ENCODE assay signal across 28 cellular contexts in the genomic region with DNA sequence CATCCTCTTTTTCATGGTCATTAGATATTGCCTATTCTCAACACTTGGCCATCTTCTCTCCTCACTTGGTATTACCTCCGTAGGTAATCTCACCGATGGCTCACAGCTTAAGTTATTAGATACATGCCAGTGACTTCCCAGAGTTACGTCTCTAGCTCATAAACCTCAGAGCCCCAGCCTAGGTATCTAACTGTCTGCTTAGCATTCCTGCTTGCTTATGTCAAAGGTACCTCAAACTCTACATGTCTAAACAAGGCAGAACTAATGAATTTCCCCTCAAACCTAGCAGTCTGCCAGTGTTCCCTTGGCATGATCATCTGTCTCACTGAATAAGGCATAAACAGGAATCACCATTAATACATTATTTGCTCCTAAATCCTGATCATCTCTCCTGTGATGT.
"Had no signal": no experiment of that assay in that cellular context is flagged by ENCODE, and none has a peak within 500 bp of the region (broad histone marks: within the 10 kb centered on the region; RNA-seq: fewer than 3 reads in every experiment).

No MANE protein-coding gene starts in this region.

- H3K9me3 Mint-ChIP-seq: activated CD4-positive, alpha-beta memory T cell treated with anti-CD3 and anti-CD28 coated beads for 36 hours; activated CD4-positive, alpha-beta T cell treated with anti-CD3 and anti-CD28 coated beads, Interleukin-2, amount 10 ng/mL, durations not matched to agents 7 days and 5 days; activated naive CD4-positive, alpha-beta T cell treated with anti-CD3 and anti-CD28 coated beads, Interleukin-2, amount 50 U/mL, for 72 hours; activated naive CD8-positive, alpha-beta T cell treated with anti-CD3 and anti-CD28 coated beads, Interleukin-2, amount 50 U/mL, for 24 hours; activated T-cell treated with anti-CD3 and anti-CD28 coated beads, Interleukin-2, amount 50 U/mL, for 4 hours; T-cell had no signal

- H3K36me3 ChIP-seq: brain microvascular endothelial cell had no signal

- H3K4me1 Mint-ChIP-seq: activated CD4-positive, alpha-beta T cell treated with anti-CD3 and anti-CD28 coated beads, Interleukin-2, amount 10 ng/mL, durations not matched to agents 7 days and 5 days; activated naive CD8-positive, alpha-beta T cell treated with anti-CD3 and anti-CD28 coated beads, Interleukin-2, amount 50 U/mL, for 24 hours; T-cell had no signal

- FAIRE-seq: RCC 7860, TTC549 had no signal

- H3K27ac ChIP-seq: brain microvascular endothelial cell, SK-N-MC had no signal

- H3K36me3 Mint-ChIP-seq: activated CD4-positive, alpha-beta memory T cell treated with anti-CD3 and anti-CD28 coated beads for 36 hours; activated naive CD4-positive, alpha-beta T cell treated with anti-CD3 and anti-CD28 coated beads, Interleukin-2, amount 50 U/mL, for 72 hours; T-cell had no signal

- H3K4me3 Mint-ChIP-seq: activated CD4-positive, alpha-beta memory T cell treated with anti-CD3 and anti-CD28 coated beads for 36 hours; activated CD4-positive, alpha-beta T cell treated with anti-CD3 and anti-CD28 coated beads, Interleukin-2, amount 10 ng/mL, durations not matched to agents 7 days and 5 days; activated naive CD8-positive, alpha-beta T cell treated with anti-CD3 and anti-CD28 coated beads, Interleukin-2, amount 50 U/mL, for 24 hours; activated T-cell treated with anti-CD3 and anti-CD28 coated beads, Interleukin-2, amount 50 U/mL, for 4 hours; T-cell had no signal

- H3K27me3 ChIP-seq: brain microvascular endothelial cell had no signal

- H3K4me3 ChIP-seq: SK-N-MC had no signal

- H3K27ac Mint-ChIP-seq: activated CD4-positive, alpha-beta memory T cell treated with anti-CD3 and anti-CD28 coated beads for 36 hours; activated CD4-positive, alpha-beta T cell treated with anti-CD3 and anti-CD28 coated beads, Interleukin-2, amount 10 ng/mL, durations not matched to agents 7 days and 5 days; activated naive CD4-positive, alpha-beta T cell treated with anti-CD3 and anti-CD28 coated beads, Interleukin-2, amount 50 U/mL, for 72 hours; activated naive CD8-positive, alpha-beta T cell treated with anti-CD3 and anti-CD28 coated beads, Interleukin-2, amount 50 U/mL, for 24 hours; T-cell had no signal

- DNase-seq: activated CD4-positive, alpha-beta memory T cell treated with anti-CD3 and anti-CD28 coated beads for 36 hours; activated CD4-positive, alpha-beta T cell treated with anti-CD3 and anti-CD28 coated beads, Interleukin-2, amount 10 ng/mL, durations not matched to agents 7 days and 5 days; activated CD4-positive, CD25-positive, alpha-beta regulatory T cell; activated CD8-positive, alpha-beta memory T cell treated with anti-CD3 and anti-CD28 coated beads for 24 hours; activated effector memory CD4-positive, alpha-beta T cell treated with anti-CD3 and anti-CD28 coated beads, Interleukin-2, amount 50 U/mL, for 16 hours; activated naive CD4-positive, alpha-beta T cell treated with Interleukin-2 at 50 U/mL for 16 hours; activated naive CD8-positive, alpha-beta T cell treated with anti-CD3 and anti-CD28 coated beads, Interleukin-2, amount 50 U/mL, for 24 hours; activated T-cell treated with anti-CD3 and anti-CD28 coated beads, Interleukin-2, amount 50 U/mL, for 4 hours; amniotic stem cell; brain microvascular endothelial cell; caudate nucleus; IMR-90; Kasumi-1; KBM-7; NCI-H1092; NCI-H1417; NCI-H1930; NCI-H345; NCI-H510A; NCI-H526 treated with DMSO at 0.1 percent for 48 hours; PC-3; T-cell; T-helper 2 cell; T1000 had no signal

- ATAC-seq: activated naive CD4-positive, alpha-beta T cell treated with anti-CD3 and anti-CD28 coated beads, Interleukin-2, amount 50 U/mL, for 72 hours; activated naive CD8-positive, alpha-beta T cell treated with anti-CD3 and anti-CD28 coated beads, Interleukin-2, amount 50 U/mL, for 24 hours; activated T-cell treated with anti-CD3 and anti-CD28 coated beads, Interleukin-2, amount 50 U/mL, for 4 hours; PC-3; T-cell had no signal

- H3K27me3 Mint-ChIP-seq: activated naive CD8-positive, alpha-beta T cell treated with anti-CD3 and anti-CD28 coated beads, Interleukin-2, amount 50 U/mL, for 24 hours had no signal
